In the genomic region with DNA sequence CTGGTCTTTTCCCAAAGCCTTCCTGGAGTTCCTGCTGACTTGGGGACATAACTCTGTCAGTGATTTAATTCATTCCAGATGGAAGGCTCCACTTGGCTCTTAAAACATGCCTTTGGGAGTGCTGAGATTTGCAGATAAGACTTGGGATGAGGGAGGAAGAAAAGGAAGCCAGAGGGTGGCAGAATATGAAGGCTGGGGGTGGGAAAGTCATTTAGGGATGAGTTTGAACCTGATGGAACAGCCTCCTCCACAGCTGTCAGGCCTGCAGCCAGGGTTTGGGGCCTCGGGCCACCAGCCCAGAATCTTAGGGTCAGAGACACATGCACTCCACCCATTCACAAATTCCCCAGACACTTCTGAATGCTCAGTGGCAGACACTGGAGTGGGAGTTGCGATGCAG, we compare ENCODE assay signal across 1 cellular context.
TF ChIP-seq lines count a peak whose summit lies in the region.

No MANE protein-coding gene starts in this region.

TF ChIP-seq in HEK293, 187 proteins besides CTCF, POLR2A, EP300 and RAD21 (continued from another document):
- TF ChIP-seq, protein P1, sequence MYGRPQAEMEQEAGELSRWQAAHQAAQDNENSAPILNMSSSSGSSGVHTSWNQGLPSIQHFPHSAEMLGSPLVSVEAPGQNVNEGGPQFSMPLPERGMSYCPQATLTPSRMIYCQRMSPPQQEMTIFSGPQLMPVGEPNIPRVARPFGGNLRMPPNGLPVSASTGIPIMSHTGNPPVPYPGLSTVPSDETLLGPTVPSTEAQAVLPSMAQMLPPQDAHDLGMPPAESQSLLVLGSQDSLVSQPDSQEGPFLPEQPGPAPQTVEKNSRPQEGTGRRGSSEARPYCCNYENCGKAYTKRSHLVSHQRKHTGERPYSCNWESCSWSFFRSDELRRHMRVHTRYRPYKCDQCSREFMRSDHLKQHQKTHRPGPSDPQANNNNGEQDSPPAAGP (tag by site-specific recombination; IDR thresholded peaks at IDR 0.05) = 0 out of 2 replicates have a peak, but pooled peaks have one; percentile 28
- no peak for TF ChIP-seq ZNF558 (tag by site-specific recombination; IDR thresholded peaks at IDR 0.05)
- TF ChIP-seq ZNF354C (tag by site-specific recombination; IDR thresholded peaks at IDR 0.05; ENCODE audit: borderline replicate concordance, low read depth) = no peak
- TF ChIP-seq REPIN1 (tag by site-specific recombination; IDR thresholded peaks at IDR 0.05; ENCODE audit: low read depth) = no peak
- TF ChIP-seq GLIS1 (tag by site-specific recombination; IDR thresholded peaks at IDR 0.05) = peak; percentile 64
- TF ChIP-seq ZNF670 (tag by site-specific recombination; IDR thresholded peaks at IDR 0.05; ENCODE audit: low read depth) = no peak
- no peak for TF ChIP-seq ZSCAN23 (tag by site-specific recombination; IDR thresholded peaks at IDR 0.05)
- TF ChIP-seq GFI1B (tag by site-specific recombination; IDR thresholded peaks at IDR 0.05) = peak; percentile 98
- peak; percentile 68; the same call in 1 of the 2 replicates for TF ChIP-seq EGR2 (tag by site-specific recombination; IDR thresholded peaks at IDR 0.05; ENCODE audit: low read depth)
- no peak for TF ChIP-seq KLF8 (tag by site-specific recombination; IDR thresholded peaks at IDR 0.05)
- TF ChIP-seq MEIS1 (CRISPR knock-in tag; IDR thresholded peaks at IDR 0.05; ENCODE audit: borderline replicate concordance) = no peak
- peak; percentile 29; the same call in 1 of the 2 replicates for TF ChIP-seq ZIC2 (tag by site-specific recombination; IDR thresholded peaks at IDR 0.05)
- TF ChIP-seq, protein P2, sequence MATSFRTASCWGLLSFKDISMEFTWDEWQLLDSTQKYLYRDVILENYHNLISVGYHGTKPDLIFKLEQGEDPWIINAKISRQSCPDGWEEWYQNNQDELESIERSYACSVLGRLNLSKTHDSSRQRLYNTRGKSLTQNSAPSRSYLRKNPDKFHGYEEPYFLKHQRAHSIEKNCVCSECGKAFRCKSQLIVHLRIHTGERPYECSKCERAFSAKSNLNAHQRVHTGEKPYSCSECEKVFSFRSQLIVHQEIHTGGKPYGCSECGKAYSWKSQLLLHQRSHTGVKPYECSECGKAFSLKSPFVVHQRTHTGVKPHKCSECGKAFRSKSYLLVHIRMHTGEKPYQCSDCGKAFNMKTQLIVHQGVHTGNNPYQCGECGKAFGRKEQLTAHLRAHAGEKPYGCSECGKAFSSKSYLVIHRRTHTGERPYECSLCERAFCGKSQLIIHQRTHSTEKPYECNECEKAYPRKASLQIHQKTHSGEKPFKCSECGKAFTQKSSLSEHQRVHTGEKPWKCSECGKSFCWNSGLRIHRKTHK (tag by site-specific recombination; IDR thresholded peaks at IDR 0.05) = no peak
- no peak for TF ChIP-seq ZNF214 (tag by site-specific recombination; IDR thresholded peaks at IDR 0.05; ENCODE audit: borderline replicate concordance)
- no peak for TF ChIP-seq ZNF76 (tag by site-specific recombination; IDR thresholded peaks at IDR 0.05; ENCODE audit: borderline replicate concordance, low read depth)
- TF ChIP-seq, protein P3, sequence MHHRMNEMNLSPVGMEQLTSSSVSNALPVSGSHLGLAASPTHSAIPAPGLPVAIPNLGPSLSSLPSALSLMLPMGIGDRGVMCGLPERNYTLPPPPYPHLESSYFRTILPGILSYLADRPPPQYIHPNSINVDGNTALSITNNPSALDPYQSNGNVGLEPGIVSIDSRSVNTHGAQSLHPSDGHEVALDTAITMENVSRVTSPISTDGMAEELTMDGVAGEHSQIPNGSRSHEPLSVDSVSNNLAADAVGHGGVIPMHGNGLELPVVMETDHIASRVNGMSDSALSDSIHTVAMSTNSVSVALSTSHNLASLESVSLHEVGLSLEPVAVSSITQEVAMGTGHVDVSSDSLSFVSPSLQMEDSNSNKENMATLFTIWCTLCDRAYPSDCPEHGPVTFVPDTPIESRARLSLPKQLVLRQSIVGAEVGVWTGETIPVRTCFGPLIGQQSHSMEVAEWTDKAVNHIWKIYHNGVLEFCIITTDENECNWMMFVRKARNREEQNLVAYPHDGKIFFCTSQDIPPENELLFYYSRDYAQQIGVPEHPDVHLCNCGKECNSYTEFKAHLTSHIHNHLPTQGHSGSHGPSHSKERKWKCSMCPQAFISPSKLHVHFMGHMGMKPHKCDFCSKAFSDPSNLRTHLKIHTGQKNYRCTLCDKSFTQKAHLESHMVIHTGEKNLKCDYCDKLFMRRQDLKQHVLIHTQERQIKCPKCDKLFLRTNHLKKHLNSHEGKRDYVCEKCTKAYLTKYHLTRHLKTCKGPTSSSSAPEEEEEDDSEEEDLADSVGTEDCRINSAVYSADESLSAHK (tag by site-specific recombination; IDR thresholded peaks at IDR 0.05) = no peak
- TF ChIP-seq ZNF416 (tag by site-specific recombination; IDR thresholded peaks at IDR 0.05) = no peak
- TF ChIP-seq KLF1 (tag by site-specific recombination; IDR thresholded peaks at IDR 0.05) = no peak
- no peak for TF ChIP-seq ZNF830 (tag by site-specific recombination; IDR thresholded peaks at IDR 0.05; ENCODE audit: low read depth)
TF ChIP-seq in HEK293: peak in this region for 7.
